9 cellular contexts compared by ENCODE assay signal in genomic region chr10:116521424-116522305, GRCh38. TPM values are rescaled to one million over a fixed set of nuclear protein-coding genes. Genes with fewer than 3 reads are reported as not detected.
DNase-seq lines count a peak whose midpoint lies in the region; ATAC-seq and TF ChIP-seq lines count a peak whose summit lies in the region.
"Had no signal": no experiment of that assay in that cellular context is flagged by ENCODE, and none has a peak within 500 bp of the region (broad histone marks: within the 10 kb centered on the region; RNA-seq: fewer than 3 reads in every experiment).

No MANE protein-coding gene starts in this region.

- H3K4me1 ChIP-seq in cardiac muscle cell (ENCODE audit: low read depth) (no peaks in the 10 kb centered on the region), HEK293 (ENCODE audit: control insufficient read depth, insufficient read depth, low read length) (no peaks in the 10 kb centered on the region), mammary epithelial cell (ENCODE audit: insufficient read depth, low read length) (no peaks in the 10 kb centered on the region)

- H3K27me3 Mint-ChIP-seq in memory B cell, result no peaks in the 10 kb centered on the region

- dilution Hi-C loops in mammary epithelial cell (cut with HindIII; ENCODE audit: low sequenced_read_pairs), result no loop called here

- no peaks in the 10 kb centered on the region for H3K4me1 Mint-ChIP-seq in memory B cell

- no TSS peak for BruUV-seq in mammary epithelial cell (replicated peaks; lab: Mats Ljungman, UMichigan)

- intact Hi-C loops in cardiac septum (cut with DNase I), result no loop called here
- intact Hi-C loops in mammary epithelial cell (cut with micrococcal nuclease), result loop anchor here (10.0 kb wide), 1 partner anchor 643 kb away; no protein-coding TSS in a partner anchor

- H3K79me2 ChIP-seq in mammary epithelial cell (ENCODE audit: insufficient read depth, low read length), result no peaks in the 10 kb centered on the region

- ATAC-seq in memory B cell (ENCODE audit: low read depth), result no peak
- ATAC-seq in GM21528 (IDR thresholded peaks at IDR 0.05; ENCODE audit: low FRiP score, unreplicated experiment), result no peak

- 19% methylated on average over 10 of the region's 10 CpGs for WGBS in mammary epithelial cell (ENCODE audit: low coverage, missing lambda C conversion rate)

- H3K9me3 ChIP-seq in cardiac muscle cell (ENCODE audit: low read depth), result no peaks in the 10 kb centered on the region
- no peaks in the 10 kb centered on the region for H3K9me3 ChIP-seq in HEK293 (ENCODE audit: control insufficient read depth, insufficient read depth, low read depth, low read length)
- no peaks in the 10 kb centered on the region for H3K9me3 ChIP-seq in mammary epithelial cell (replicated peaks; ENCODE audit: insufficient read depth, low read length)

- POLR2A ChIA-PET in HEK293 (lab: Yijun Ruan, JAX), result no interaction called here

- H3K27ac Mint-ChIP-seq in memory B cell, result no peak overlapping the region
- H3K27ac Mint-ChIP-seq: dendritic cell treated with granulocyte-macrophage colony-stimulating factor and Interleukin-4, amounts not matched to agents 40 ng/mL and 50 ng/mL, for 4 days had no signal

- CTCF ChIA-PET in HEK293 (lab: Yijun Ruan, JAX) (interaction anchor here (0.6 to 1.9 kb wide), 26 partner anchors 8 to 1130 kb away, joined by 3 to 9 read pairs (median 3); partner anchors contain the start of gene GFRA1), mammary epithelial cell (lab: Charles Lee; ENCODE audit: low non-redundant PET) (interaction anchor here (0.7 kb wide), 1 partner anchor 266 kb away, joined by 6 read pairs; no protein-coding TSS in a partner anchor)

- peak; percentile 53 to 55 for DNase-seq in cardiac muscle cell (ENCODE audit: low read depth in 1 of 2, low spot score in 1 of 2)
- DNase-seq in cardiac septum (ENCODE audit: low spot score), result no peak
- DNase-seq in NCI-H345 (lab: John Stamatoyannopoulos, UW), result peak; percentile 50
- DNase-seq in mammary epithelial cell, result peak; percentile 30
- DNase-seq in memory B cell (ENCODE audit: low spot score in 2 of 2), result peak; percentile 12 to 14
- DNase-seq in GM19238 (ENCODE audit: insufficient read length, low spot score), result no peak

- in situ Hi-C loops in mammary epithelial cell (cut with MboI; ENCODE audit: low sequenced_read_pairs in 2 of 2), result no loop called here

- H3K4me3 Mint-ChIP-seq in memory B cell, result no peak overlapping the region
- H3K4me3 Mint-ChIP-seq: dendritic cell treated with granulocyte-macrophage colony-stimulating factor and Interleukin-4, amounts not matched to agents 40 ng/mL and 50 ng/mL, for 4 days had no signal

- no peak overlapping the region for H3K9ac ChIP-seq in mammary epithelial cell (ENCODE audit: insufficient read depth, low read length)

- H3K4me3 ChIP-seq in cardiac muscle cell (no peak overlapping the region), HEK293 (ENCODE audit: low read depth, low read length) (no peak overlapping the region), mammary epithelial cell (replicated peaks in 1 of 3; ENCODE audit: insufficient read depth in 1 of 3, low read depth in 2 of 3, low read length in 3 of 3) (no peak overlapping the region)

- no peaks in the 10 kb centered on the region for H4K20me1 ChIP-seq in mammary epithelial cell (ENCODE audit: insufficient read depth, low read length)

- H3K36me3 ChIP-seq in cardiac muscle cell, result no peaks in the 10 kb centered on the region
- no peaks in the 10 kb centered on the region for H3K36me3 ChIP-seq in HEK293 (ENCODE audit: control insufficient read depth in 2 of 2, insufficient read depth in 1 of 2, low read length in 2 of 2)
- no peaks in the 10 kb centered on the region for H3K36me3 ChIP-seq in mammary epithelial cell (ENCODE audit: insufficient read depth, low read length)

- no peaks in the 10 kb centered on the region for H3K9me3 Mint-ChIP-seq in memory B cell
- H3K9me3 Mint-ChIP-seq: dendritic cell treated with granulocyte-macrophage colony-stimulating factor and Interleukin-4, amounts not matched to agents 40 ng/mL and 50 ng/mL, for 4 days had no signal

- H2AFZ ChIP-seq in mammary epithelial cell (ENCODE audit: low read depth, low read length), result no peak overlapping the region

- TF ChIP-seq CTCF in cardiac muscle cell (IDR thresholded peaks at IDR 0.05; ENCODE audit: low read depth, low read length) (peak; percentile 81), HEK293 (tag by site-specific recombination; IDR thresholded peaks at IDR 0.05) (0 out of 2 replicates have a peak, but pooled peaks have one; percentile 8), mammary epithelial cell (conservative IDR thresholded peaks at IDR 0.05 in 1 of 2, IDR thresholded peaks at IDR 0.05 in 1 of 2; ENCODE audit: extremely low read depth in 1 of 2, insufficient read depth in 1 of 2, low read depth in 1 of 2, low read length in 2 of 2) (peak; percentile 73 to 77)

- H3K36me3 Mint-ChIP-seq in memory B cell, result no peaks in the 10 kb centered on the region

- H3K27me3 ChIP-seq in cardiac muscle cell (no peaks in the 10 kb centered on the region), mammary epithelial cell (ENCODE audit: insufficient read depth, low read length) (no peaks in the 10 kb centered on the region)

- H3K4me2 ChIP-seq in mammary epithelial cell (ENCODE audit: insufficient read depth, low read depth, low read length), result no peak overlapping the region

- H3K27ac ChIP-seq in cardiac muscle cell (no peak overlapping the region), HEK293 (ENCODE audit: extremely low read depth, low read depth, low read length) (no peak overlapping the region), mammary epithelial cell (ENCODE audit: insufficient read depth, low read depth, low read length) (no peak overlapping the region)

TF ChIP-seq in HEK293, 187 proteins besides CTCF, POLR2A, EP300 and RAD21:
- TF ChIP-seq, protein P1, sequence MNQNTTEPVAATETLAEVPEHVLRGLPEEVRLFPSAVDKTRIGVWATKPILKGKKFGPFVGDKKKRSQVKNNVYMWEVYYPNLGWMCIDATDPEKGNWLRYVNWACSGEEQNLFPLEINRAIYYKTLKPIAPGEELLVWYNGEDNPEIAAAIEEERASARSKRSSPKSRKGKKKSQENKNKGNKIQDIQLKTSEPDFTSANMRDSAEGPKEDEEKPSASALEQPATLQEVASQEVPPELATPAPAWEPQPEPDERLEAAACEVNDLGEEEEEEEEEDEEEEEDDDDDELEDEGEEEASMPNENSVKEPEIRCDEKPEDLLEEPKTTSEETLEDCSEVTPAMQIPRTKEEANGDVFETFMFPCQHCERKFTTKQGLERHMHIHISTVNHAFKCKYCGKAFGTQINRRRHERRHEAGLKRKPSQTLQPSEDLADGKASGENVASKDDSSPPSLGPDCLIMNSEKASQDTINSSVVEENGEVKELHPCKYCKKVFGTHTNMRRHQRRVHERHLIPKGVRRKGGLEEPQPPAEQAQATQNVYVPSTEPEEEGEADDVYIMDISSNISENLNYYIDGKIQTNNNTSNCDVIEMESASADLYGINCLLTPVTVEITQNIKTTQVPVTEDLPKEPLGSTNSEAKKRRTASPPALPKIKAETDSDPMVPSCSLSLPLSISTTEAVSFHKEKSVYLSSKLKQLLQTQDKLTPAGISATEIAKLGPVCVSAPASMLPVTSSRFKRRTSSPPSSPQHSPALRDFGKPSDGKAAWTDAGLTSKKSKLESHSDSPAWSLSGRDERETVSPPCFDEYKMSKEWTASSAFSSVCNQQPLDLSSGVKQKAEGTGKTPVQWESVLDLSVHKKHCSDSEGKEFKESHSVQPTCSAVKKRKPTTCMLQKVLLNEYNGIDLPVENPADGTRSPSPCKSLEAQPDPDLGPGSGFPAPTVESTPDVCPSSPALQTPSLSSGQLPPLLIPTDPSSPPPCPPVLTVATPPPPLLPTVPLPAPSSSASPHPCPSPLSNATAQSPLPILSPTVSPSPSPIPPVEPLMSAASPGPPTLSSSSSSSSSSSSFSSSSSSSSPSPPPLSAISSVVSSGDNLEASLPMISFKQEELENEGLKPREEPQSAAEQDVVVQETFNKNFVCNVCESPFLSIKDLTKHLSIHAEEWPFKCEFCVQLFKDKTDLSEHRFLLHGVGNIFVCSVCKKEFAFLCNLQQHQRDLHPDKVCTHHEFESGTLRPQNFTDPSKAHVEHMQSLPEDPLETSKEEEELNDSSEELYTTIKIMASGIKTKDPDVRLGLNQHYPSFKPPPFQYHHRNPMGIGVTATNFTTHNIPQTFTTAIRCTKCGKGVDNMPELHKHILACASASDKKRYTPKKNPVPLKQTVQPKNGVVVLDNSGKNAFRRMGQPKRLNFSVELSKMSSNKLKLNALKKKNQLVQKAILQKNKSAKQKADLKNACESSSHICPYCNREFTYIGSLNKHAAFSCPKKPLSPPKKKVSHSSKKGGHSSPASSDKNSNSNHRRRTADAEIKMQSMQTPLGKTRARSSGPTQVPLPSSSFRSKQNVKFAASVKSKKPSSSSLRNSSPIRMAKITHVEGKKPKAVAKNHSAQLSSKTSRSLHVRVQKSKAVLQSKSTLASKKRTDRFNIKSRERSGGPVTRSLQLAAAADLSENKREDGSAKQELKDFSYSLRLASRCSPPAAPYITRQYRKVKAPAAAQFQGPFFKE (tag by site-specific recombination; IDR thresholded peaks at IDR 0.05; ENCODE audit: borderline replicate concordance), result no peak
- TF ChIP-seq ZNF529 (tag by site-specific recombination; IDR thresholded peaks at IDR 0.05; ENCODE audit: insufficient replicate concordance), result no peak
- no peak for TF ChIP-seq BCL11A (tag by site-specific recombination; IDR thresholded peaks at IDR 0.05; ENCODE audit: low read depth)
- TF ChIP-seq ZNF654 (tag by site-specific recombination; IDR thresholded peaks at IDR 0.05; ENCODE audit: low read depth), result peak; percentile 50
- 0 out of 2 replicates have a peak, but pooled peaks have one; percentile 36 for TF ChIP-seq ZNF335 (tag by site-specific recombination; conservative IDR thresholded peaks at IDR 0.05)

RNA-seq across cellular contexts. Expression of gene PNLIP, which starts 24.1 kb away (rescaled TPM):
- total RNA-seq in cardiac muscle cell (not detected in 2 replicates), cardiac septum (not detected), mammary epithelial cell (not detected)
- polyA plus RNA-seq in cardiac muscle cell (not detected in 2 replicates), mammary epithelial cell (not detected)
- polyA minus RNA-seq in mammary epithelial cell, result not detected

Comparison
In these comparisons a context has a peak if more than half of its experiments do, and no peak if none do; other contexts are left out.
1. DNase-seq: peak in cardiac muscle cell (2 of 2), NCI-H345 (single experiment), mammary epithelial cell (single experiment) and memory B cell (2 of 2); none in cardiac septum (single experiment) and GM19238 (single experiment).
2. CTCF ChIP-seq: peak in every context shown above with its lines; median percentile 81 in cardiac muscle cell; 75 in mammary epithelial cell; 8 in HEK293.